In genomic region chr5:133599600-133599999, GRCh38 we compare ENCODE assay signal across 7 cellular contexts. TPM values are rescaled to one million over a fixed set of nuclear protein-coding genes. Genes with fewer than 3 reads are reported as not detected.
"Had no signal": no experiment of that assay in that cellular context is flagged by ENCODE, and none has a peak within 500 bp of the region (broad histone marks: within the 10 kb centered on the region; RNA-seq: fewer than 3 reads in every experiment).

No MANE protein-coding gene starts in this region.

- H3K4me1 Mint-ChIP-seq: IgD-negative memory B cell had no signal

- H3K27ac Mint-ChIP-seq: IgD-negative memory B cell had no signal

- H3K4me3 ChIP-seq: K562 had no signal

- ATAC-seq: HepG2, K562 had no signal

- H3K27ac ChIP-seq: HL-60 had no signal

- H3K4me3 Mint-ChIP-seq: IgD-negative memory B cell had no signal

- DNase-seq: IMR-90, KBM-7, KG1 had no signal

- H3K9me3 Mint-ChIP-seq: IgD-negative memory B cell had no signal

RNA-seq across cellular contexts. Expression of gene FSTL4, which starts 12.7 kb away (rescaled TPM):
- total RNA-seq: K562 had no signal
